In genomic region chr15:98731712-98732450, GRCh38 we compare ENCODE assay signal across 19 cellular contexts.
DNase-seq lines count a peak whose midpoint lies in the region; ATAC-seq, FAIRE-seq and TF ChIP-seq lines count a peak whose summit lies in the region.
"Had no signal": no experiment of that assay in that cellular context is flagged by ENCODE, and none has a peak within 500 bp of the region (broad histone marks: within the 10 kb centered on the region; RNA-seq: fewer than 3 reads in every experiment).

No MANE protein-coding gene starts in this region.

- H3K9me3 ChIP-seq in H9 (ENCODE audit: control insufficient read depth, low read depth, low read length) = no peaks in the 10 kb centered on the region
- H3K9me3 ChIP-seq: MG63, prostate gland, spleen had no signal

- peaks cover 33% of the 10 kb centered on the region for H3K4me1 Mint-ChIP-seq in activated naive CD8-positive, alpha-beta T cell treated with anti-CD3 and anti-CD28 coated beads, Interleukin-2, amount 50 U/mL, for 24 hours
- H3K4me1 Mint-ChIP-seq in activated naive CD8-positive, alpha-beta T cell treated with anti-CD3 and anti-CD28 coated beads for 36 hours = peaks cover 45% of the 10 kb centered on the region
- peaks cover 66 to 67% of the 10 kb centered on the region in 2 experiments for H3K4me1 Mint-ChIP-seq in H9
- H3K4me1 Mint-ChIP-seq in stimulated activated naive CD8-positive, alpha-beta T cell treated with anti-CD3 and anti-CD28 coated beads, Interleukin-15, amount 100 ng/mL, for 72 hours = peaks cover 62% of the 10 kb centered on the region

- no CpG with 5 or more reads among the region's 9 CpGs for WGBS in H9 (ENCODE audit: extremely low coverage, insufficient read length, low lambda C conversion rate)

- H3K36me3 Mint-ChIP-seq in activated naive CD8-positive, alpha-beta T cell treated with anti-CD3 and anti-CD28 coated beads, Interleukin-2, amount 50 U/mL, for 24 hours (ENCODE audit: low read depth) = no peaks in the 10 kb centered on the region
- H3K36me3 Mint-ChIP-seq in activated naive CD8-positive, alpha-beta T cell treated with anti-CD3 and anti-CD28 coated beads for 36 hours = no peaks in the 10 kb centered on the region
- no peaks in the 10 kb centered on the region for H3K36me3 Mint-ChIP-seq in H9 (ENCODE audit: insufficient read depth in 1 of 3, low read depth in 3 of 3)
- H3K36me3 Mint-ChIP-seq: CD14-positive monocyte had no signal

- H2AFZ ChIP-seq in H9 (ENCODE audit: low read length) = no peak overlapping the region

- peaks cover 66% of the 10 kb centered on the region; the same call in 1 of the 2 replicates for H3K79me2 ChIP-seq in H9 (ENCODE audit: insufficient read depth, low read length)

- no peak overlapping the region for H2BK120ac ChIP-seq in H9 (ENCODE audit: low read depth, low read length, poor library complexity, severe bottlenecking)

- H3K23me2 ChIP-seq in H9 (ENCODE audit: insufficient read length, low read depth, low read length, poor library complexity, severe bottlenecking) = no peaks in the 10 kb centered on the region

- H3K4me1 ChIP-seq in H9 (ENCODE audit: insufficient read depth, low read length) = peaks cover 26% of the 10 kb centered on the region

- H2BK5ac ChIP-seq in H9 (ENCODE audit: insufficient read length, low read length) = no peak overlapping the region

- no peak overlapping the region for H3K27ac Mint-ChIP-seq in activated naive CD8-positive, alpha-beta T cell treated with anti-CD3 and anti-CD28 coated beads, Interleukin-2, amount 50 U/mL, for 24 hours
- H3K27ac Mint-ChIP-seq in activated naive CD8-positive, alpha-beta T cell treated with anti-CD3 and anti-CD28 coated beads for 36 hours = no peak overlapping the region
- no peak overlapping the region for H3K27ac Mint-ChIP-seq in H9
- no peak overlapping the region for H3K27ac Mint-ChIP-seq in stimulated activated naive CD8-positive, alpha-beta T cell treated with anti-CD3 and anti-CD28 coated beads, Interleukin-15, amount 100 ng/mL, for 72 hours
- H3K27ac Mint-ChIP-seq: effector memory CD8-positive, alpha-beta T cell had no signal

- H3K27me3 Mint-ChIP-seq in activated naive CD8-positive, alpha-beta T cell treated with anti-CD3 and anti-CD28 coated beads, Interleukin-2, amount 50 U/mL, for 24 hours = no peaks in the 10 kb centered on the region
- H3K27me3 Mint-ChIP-seq in activated naive CD8-positive, alpha-beta T cell treated with anti-CD3 and anti-CD28 coated beads for 36 hours = no peaks in the 10 kb centered on the region
- no peaks in the 10 kb centered on the region for H3K27me3 Mint-ChIP-seq in H9 (ENCODE audit: low read depth)
- no peaks in the 10 kb centered on the region for H3K27me3 Mint-ChIP-seq in stimulated activated naive CD8-positive, alpha-beta T cell treated with anti-CD3 and anti-CD28 coated beads, Interleukin-15, amount 100 ng/mL, for 72 hours
- H3K27me3 Mint-ChIP-seq: effector memory CD8-positive, alpha-beta T cell had no signal

- no peak overlapping the region for H3K56ac ChIP-seq in H9 (ENCODE audit: insufficient read length, low read depth, low read length)

- no peaks in the 10 kb centered on the region for H3K27me3 ChIP-seq in H9 (ENCODE audit: insufficient read depth, low read length)
- H3K27me3 ChIP-seq in bronchial epithelial cell (ENCODE audit: control insufficient read depth, insufficient read depth, low read length) = no peaks in the 10 kb centered on the region
- H3K27me3 ChIP-seq: MG63, spleen had no signal

- H4K91ac ChIP-seq in H9 (ENCODE audit: insufficient read length, low read depth, low read length) = no peak overlapping the region

- peaks cover 18% of the 10 kb centered on the region for H3K79me1 ChIP-seq in H9 (ENCODE audit: insufficient read depth, low read depth, low read length, poor library complexity, severe bottlenecking)

- no peak overlapping the region for H4K5ac ChIP-seq in H9 (ENCODE audit: insufficient read length, low read depth, low read length)

- H4K8ac ChIP-seq in H9 (replicated peaks; ENCODE audit: insufficient read length, low read depth, low read length) = no peak overlapping the region

- no peak overlapping the region for H3K4me3 Mint-ChIP-seq in activated naive CD8-positive, alpha-beta T cell treated with anti-CD3 and anti-CD28 coated beads, Interleukin-2, amount 50 U/mL, for 24 hours
- H3K4me3 Mint-ChIP-seq in activated naive CD8-positive, alpha-beta T cell treated with anti-CD3 and anti-CD28 coated beads for 36 hours = no peak overlapping the region
- no peak overlapping the region for H3K4me3 Mint-ChIP-seq in H9
- H3K4me3 Mint-ChIP-seq in stimulated activated naive CD8-positive, alpha-beta T cell treated with anti-CD3 and anti-CD28 coated beads, Interleukin-15, amount 100 ng/mL, for 72 hours = no peak overlapping the region
- H3K4me3 Mint-ChIP-seq: CD14-positive monocyte; effector memory CD8-positive, alpha-beta T cell had no signal

- no peak overlapping the region for H2BK15ac ChIP-seq in H9 (ENCODE audit: low read depth, low read length)

- no peak overlapping the region for H2BK12ac ChIP-seq in H9 (ENCODE audit: insufficient read length, low read depth, low read length)

- H3K23ac ChIP-seq in H9 (ENCODE audit: insufficient read length, low read depth, low read length) = no peak overlapping the region

- no peak overlapping the region for H3K4ac ChIP-seq in H9 (ENCODE audit: low read depth, low read length)

- DNase-seq in activated naive CD8-positive, alpha-beta T cell treated with anti-CD3 and anti-CD28 coated beads, Interleukin-2, amount 50 U/mL, for 24 hours = no peak
- DNase-seq in activated naive CD8-positive, alpha-beta T cell treated with anti-CD3 and anti-CD28 coated beads for 36 hours = no peak
- DNase-seq in H9 (no peak), bronchial epithelial cell (ENCODE audit: low read depth) (no peak), DMS53 (lab: John Stamatoyannopoulos, UW) (no peak), NOMO-1 treated with dmso at 0.1 percent for 144 hours (lab: John Stamatoyannopoulos, UW; ENCODE audit: unreplicated experiment) (no peak)
- DNase-seq in stimulated activated naive CD8-positive, alpha-beta T cell treated with anti-CD3 and anti-CD28 coated beads, Interleukin-15, amount 100 ng/mL, for 72 hours = no peak
- DNase-seq: activated naive CD4-positive, alpha-beta T cell treated with Interleukin-2 at 50 U/mL for 16 hours; effector memory CD8-positive, alpha-beta T cell; MG63; NCI-H1694; NCI-H748 treated with DMSO at 0.1 percent for 48 hours; SHP77 treated with DMSO at 0.1 percent for 48 hours; spleen; T-helper 1 cell had no signal

- H3K9me3 Mint-ChIP-seq in activated naive CD8-positive, alpha-beta T cell treated with anti-CD3 and anti-CD28 coated beads, Interleukin-2, amount 50 U/mL, for 24 hours = no peaks in the 10 kb centered on the region
- H3K9me3 Mint-ChIP-seq in activated naive CD8-positive, alpha-beta T cell treated with anti-CD3 and anti-CD28 coated beads for 36 hours = no peaks in the 10 kb centered on the region
- H3K9me3 Mint-ChIP-seq in H9 = no peaks in the 10 kb centered on the region; a peak in 1 of 5 replicates
- H3K9me3 Mint-ChIP-seq in stimulated activated naive CD8-positive, alpha-beta T cell treated with anti-CD3 and anti-CD28 coated beads, Interleukin-15, amount 100 ng/mL, for 72 hours = no peaks in the 10 kb centered on the region
- H3K9me3 Mint-ChIP-seq: CD14-positive monocyte; effector memory CD8-positive, alpha-beta T cell had no signal

- no peak overlapping the region for H3K18ac ChIP-seq in H9 (ENCODE audit: insufficient read length, low read depth, low read length)

- H3T11ph ChIP-seq in H9 (ENCODE audit: low read length) = no peak overlapping the region

- no peak overlapping the region for H3K4me3 ChIP-seq in bronchial epithelial cell (ENCODE audit: low read depth, low read length)
- H3K4me3 ChIP-seq: MG63, prostate gland, spleen had no signal

- no peak overlapping the region for H3K4me2 ChIP-seq in H9 (ENCODE audit: insufficient read depth, insufficient read length, low read length)

- H3K36me3 ChIP-seq in bronchial epithelial cell (ENCODE audit: control insufficient read depth, insufficient read depth, low read length) = no peaks in the 10 kb centered on the region
- H3K36me3 ChIP-seq: prostate gland, spleen had no signal

- no peak overlapping the region for H2AK5ac ChIP-seq in H9 (ENCODE audit: insufficient read length, low read length)

- TF ChIP-seq CTCF in H9 (conservative IDR thresholded peaks at IDR 0.05) (no peak), bronchial epithelial cell (IDR thresholded peaks at IDR 0.05; ENCODE audit: insufficient read depth, low read length, severe bottlenecking) (no peak)

- H2BK20ac ChIP-seq in H9 (ENCODE audit: low read depth, low read length, poor library complexity, severe bottlenecking) = no peak overlapping the region

- no peak overlapping the region for H3K27ac ChIP-seq in H9 (ENCODE audit: insufficient read length, low read depth, low read length)
- H3K27ac ChIP-seq: prostate gland, spleen had no signal

- H3K9ac ChIP-seq in H9 (ENCODE audit: extremely low read depth, insufficient read length, low read length) = no peak overlapping the region

- H4K20me1 ChIP-seq in H9 (ENCODE audit: control insufficient read depth, insufficient read depth, insufficient read length) = no peaks in the 10 kb centered on the region

- ATAC-seq in activated naive CD8-positive, alpha-beta T cell treated with anti-CD3 and anti-CD28 coated beads, Interleukin-2, amount 50 U/mL, for 24 hours = peak; percentile 71
- peak; percentile 26 for ATAC-seq in stimulated activated naive CD8-positive, alpha-beta T cell treated with anti-CD3 and anti-CD28 coated beads, Interleukin-15, amount 100 ng/mL, for 72 hours
- ATAC-seq in HG02884 (IDR thresholded peaks at IDR 0.05; ENCODE audit: unreplicated experiment) = no peak
- ATAC-seq: effector memory CD8-positive, alpha-beta T cell had no signal

- 0 out of 2 replicates have a peak overlapping the region, but pooled peaks have one; percentile 57 for H3K14ac ChIP-seq in H9 (ENCODE audit: insufficient read depth, low read length)

- peak; percentile 86 for FAIRE-seq in bronchial epithelial cell (lab: Jason Lieb, UNC)
- FAIRE-seq: G401.6 had no signal
